In genomic region chr18:73520229-73520628, GRCh38 we compare ENCODE assay signal across 15 cellular contexts.
DNase-seq lines count a peak whose midpoint lies in the region; ATAC-seq, FAIRE-seq and TF ChIP-seq lines count a peak whose summit lies in the region.
"Had no signal": no experiment of that assay in that cellular context is flagged by ENCODE, and none has a peak within 500 bp of the region (broad histone marks: within the 10 kb centered on the region; RNA-seq: fewer than 3 reads in every experiment).

No MANE protein-coding gene starts in this region.

- no peak overlapping the region for H3K4me3 ChIP-seq in left ventricle myocardium inferior
- H3K4me3 ChIP-seq in right cardiac atrium (ENCODE audit: low read length) = no peak overlapping the region
- no peak overlapping the region for H3K4me3 ChIP-seq in astrocyte of the spinal cord (ENCODE audit: low read depth, low read length)
- H3K4me3 ChIP-seq: colonic mucosa, esophagus squamous epithelium had no signal

- 74% methylated on average over 5 of the region's 5 CpGs for WGBS in right cardiac atrium

- DNase-seq in left ventricle myocardium inferior (no peak), right cardiac atrium (no peak), astrocyte of the spinal cord (ENCODE audit: low read depth, low spot score) (no peak), iPS-NIHi7 (ENCODE audit: extremely low spot score) (peak; percentile 66), urothelium cell line (ENCODE audit: low spot score) (peak; percentile 8), nucleus accumbens (lab: John Stamatoyannopoulos, UW) (no peak), NCI-H1436 (lab: John Stamatoyannopoulos, UW) (no peak)
- DNase-seq in activated CD4-positive, alpha-beta T cell treated with anti-CD3 and anti-CD28 coated beads, Interleukin-2, amount 50 U/mL, for 48 hours = no peak
- DNase-seq: activated CD4-positive, alpha-beta T cell treated with anti-CD3 and anti-CD28 coated beads, Interleukin-2, amount 50 U/mL, for 1 hour; colonic mucosa; esophagus squamous epithelium; MV-4-11; NCI-H446 treated with DMSO at 0.1 percent for 48 hours; stimulated activated CD4-positive, alpha-beta T cell treated with anti-CD3 and anti-CD28 coated beads, Interleukin-12 subunit alpha, Interleukin-12 subunit beta, amount 100 ng/mL, for 4 hours had no signal

- ATAC-seq in right cardiac atrium = no peak

- H3K27me3 ChIP-seq in left ventricle myocardium inferior (ENCODE audit: low read depth) (no peaks in the 10 kb centered on the region), right cardiac atrium (ENCODE audit: control insufficient read depth, insufficient read depth) (no peaks in the 10 kb centered on the region)
- H3K27me3 ChIP-seq: colonic mucosa, esophagus squamous epithelium had no signal

- in situ Hi-C loops in astrocyte of the spinal cord (cut with HindIII; ENCODE audit: low sequenced_read_pairs) = no loop called here

- FAIRE-seq in urothelium cell line (lab: Jason Lieb, UNC) = no peak
- FAIRE-seq: HTR-8/SVneo had no signal

- H3K36me3 ChIP-seq in left ventricle myocardium inferior = no peaks in the 10 kb centered on the region
- H3K36me3 ChIP-seq: colonic mucosa, esophagus squamous epithelium had no signal

- TF ChIP-seq CTCF in left ventricle myocardium inferior (IDR thresholded peaks at IDR 0.05; ENCODE audit: borderline replicate concordance) (peak; percentile 14), astrocyte of the spinal cord (IDR thresholded peaks at IDR 0.05; ENCODE audit: low read depth, low read length) (peak; percentile 27)

- no peak overlapping the region for H3K27ac ChIP-seq in left ventricle myocardium inferior (replicated peaks)
- H3K27ac ChIP-seq in right cardiac atrium (ENCODE audit: low read length) = no peak overlapping the region
- H3K27ac ChIP-seq: colonic mucosa, esophagus squamous epithelium had no signal

- H3K9me3 ChIP-seq in left ventricle myocardium inferior (replicated peaks) (no peaks in the 10 kb centered on the region), right cardiac atrium (ENCODE audit: control insufficient read depth, low read length) (no peaks in the 10 kb centered on the region)
- H3K9me3 ChIP-seq: colonic mucosa had no signal

- H3K4me1 ChIP-seq in left ventricle myocardium inferior (no peaks in the 10 kb centered on the region), right cardiac atrium (ENCODE audit: control insufficient read depth, insufficient read depth, low read length) (no peaks in the 10 kb centered on the region)
- H3K4me1 ChIP-seq: colonic mucosa, esophagus squamous epithelium had no signal

- intact Hi-C loops in left ventricle myocardium inferior (cut with micrococcal nuclease) = no loop called here
- intact Hi-C loops in right cardiac atrium (cut with DNase I) = no loop called here

Comparison
In these comparisons a context has a peak if more than half of its experiments do, and no peak if none do; other contexts are left out.
1. DNase-seq: peak in iPS-NIHi7 (single experiment) and urothelium cell line (single experiment); none in left ventricle myocardium inferior (single experiment), right cardiac atrium (0 of 3), astrocyte of the spinal cord (single experiment), activated CD4-positive, alpha-beta T cell treated with anti-CD3 and anti-CD28 coated beads, Interleukin-2, amount 50 U/mL, for 48 hours (0 of 2), nucleus accumbens (0 of 56) and NCI-H1436 (single experiment).